ENCODE assay signal across 22 cellular contexts in genomic region chr3:73188707-73189106, GRCh38.
A peak's percentile ranks its signal among the peaks of the same experiment; 100 is the strongest.
DNase-seq lines count a peak whose midpoint lies in the region; ATAC-seq and TF ChIP-seq lines count a peak whose summit lies in the region.
"Had no signal": no experiment of that assay in that cellular context is flagged by ENCODE, and none has a peak within 500 bp of the region (broad histone marks: within the 10 kb centered on the region; RNA-seq: fewer than 3 reads in every experiment).

No MANE protein-coding gene starts in this region.

- H3K27me3 Mint-ChIP-seq in activated CD8-positive, alpha-beta T cell treated with anti-CD3 and anti-CD28 coated beads for 36 hours, result peaks cover 7% of the 10 kb centered on the region

- H3K4me3 Mint-ChIP-seq in activated CD8-positive, alpha-beta T cell treated with anti-CD3 and anti-CD28 coated beads for 36 hours, result no peak overlapping the region
- H3K4me3 Mint-ChIP-seq: activated CD4-positive, alpha-beta T cell treated with anti-CD3 and anti-CD28 coated beads for 36 hours; activated T-cell treated with anti-CD3 and anti-CD28 coated beads, Interleukin-2, amount 50 U/mL, for 24 hours; naive thymus-derived CD4-positive, alpha-beta T cell; stimulated activated naive CD8-positive, alpha-beta T cell treated with anti-CD3 and anti-CD28 coated beads, Interleukin-15, Interleukin-2, amounts not matched to agents 100 ng/mL and 50 ng/mL, for 24 hours had no signal

- no peak overlapping the region for H3K4me3 ChIP-seq in fibroblast of mammary gland (ENCODE audit: control insufficient read depth, low read depth, low read length)
- H3K4me3 ChIP-seq: thoracic aorta had no signal

- no peak overlapping the region for H3K27ac Mint-ChIP-seq in activated CD8-positive, alpha-beta T cell treated with anti-CD3 and anti-CD28 coated beads for 36 hours
- H3K27ac Mint-ChIP-seq: activated CD4-positive, alpha-beta T cell treated with anti-CD3 and anti-CD28 coated beads for 36 hours; activated T-cell treated with anti-CD3 and anti-CD28 coated beads, Interleukin-2, amount 50 U/mL, for 24 hours; naive thymus-derived CD4-positive, alpha-beta T cell; stimulated activated naive CD8-positive, alpha-beta T cell treated with anti-CD3 and anti-CD28 coated beads, Interleukin-15, Interleukin-2, amounts not matched to agents 100 ng/mL and 50 ng/mL, for 24 hours had no signal

- intact Hi-C loops in activated CD8-positive, alpha-beta T cell treated with anti-CD3 and anti-CD28 coated beads for 36 hours (cut with micrococcal nuclease), result no loop called here

- CTCF ChIA-PET in activated CD8-positive, alpha-beta T cell treated with anti-CD3 and anti-CD28 coated beads for 36 hours (lab: Charles Lee), result no interaction called here

- H3K36me3 Mint-ChIP-seq in activated CD8-positive, alpha-beta T cell treated with anti-CD3 and anti-CD28 coated beads for 36 hours (ENCODE audit: low read depth), result no peaks in the 10 kb centered on the region

- H3K9me3 Mint-ChIP-seq in activated CD8-positive, alpha-beta T cell treated with anti-CD3 and anti-CD28 coated beads for 36 hours, result no peaks in the 10 kb centered on the region
- H3K9me3 Mint-ChIP-seq: activated T-cell treated with anti-CD3 and anti-CD28 coated beads, Interleukin-2, amount 50 U/mL, for 24 hours; stimulated activated naive CD8-positive, alpha-beta T cell treated with anti-CD3 and anti-CD28 coated beads, Interleukin-15, Interleukin-2, amounts not matched to agents 100 ng/mL and 50 ng/mL, for 24 hours had no signal

- DNase-seq in DMS53 (lab: John Stamatoyannopoulos, UW), result peak; percentile 68
- peak; percentile 10 for DNase-seq in NCI-H1694 (lab: John Stamatoyannopoulos, UW)
- peak; percentile 94 for DNase-seq in NCI-H524 treated with DMSO at 0.1 percent for 48 hours (lab: John Stamatoyannopoulos, UW)
- DNase-seq in fibroblast of mammary gland (ENCODE audit: low read depth), result peak; percentile 6
- no peak for DNase-seq in OCI-M1 (lab: John Stamatoyannopoulos, UW)
- DNase-seq in activated CD8-positive, alpha-beta T cell treated with anti-CD3 and anti-CD28 coated beads for 36 hours, result no peak
- no peak for DNase-seq in activated T-cell treated with anti-CD3 and anti-CD28 coated beads for 4 hours
- DNase-seq: activated CD4-positive, alpha-beta T cell treated with anti-CD3 and anti-CD28 coated beads for 36 hours; activated gamma-delta T cell treated with Interleukin-2 at 50 U/mL for 16 hours; activated T-cell treated with anti-CD3 and anti-CD28 coated beads, Interleukin-2, amount 50 U/mL, for 24 hours; brain microvascular endothelial cell; C1 segment of cervical spinal cord; Calu3; GOT3; islet precursor cell; naive thymus-derived CD4-positive, alpha-beta T cell; NCI-H1930; T-helper 2 cell had no signal

- H3K4me1 Mint-ChIP-seq in activated CD8-positive, alpha-beta T cell treated with anti-CD3 and anti-CD28 coated beads for 36 hours (ENCODE audit: low read depth), result no peaks in the 10 kb centered on the region
- H3K4me1 Mint-ChIP-seq: activated CD4-positive, alpha-beta T cell treated with anti-CD3 and anti-CD28 coated beads for 36 hours; naive thymus-derived CD4-positive, alpha-beta T cell had no signal

- POLR2A ChIA-PET in activated CD8-positive, alpha-beta T cell treated with anti-CD3 and anti-CD28 coated beads for 36 hours (lab: Charles Lee), result no interaction called here

- TF ChIP-seq CTCF in fibroblast of mammary gland (conservative IDR thresholded peaks at IDR 0.05; ENCODE audit: control insufficient read depth, insufficient read depth, low read depth, low read length), result no peak
- TF ChIP-seq CTCF in activated CD8-positive, alpha-beta T cell treated with anti-CD3 and anti-CD28 coated beads for 36 hours (IDR thresholded peaks at IDR 0.05), result no peak

- no peak for ATAC-seq in activated CD8-positive, alpha-beta T cell treated with anti-CD3 and anti-CD28 coated beads for 36 hours
- ATAC-seq in GM21423 (IDR thresholded peaks at IDR 0.05; ENCODE audit: unreplicated experiment), result no peak
- ATAC-seq: activated CD4-positive, alpha-beta T cell treated with anti-CD3 and anti-CD28 coated beads for 36 hours; naive thymus-derived CD4-positive, alpha-beta T cell; SK-N-SH treated with all-trans-retinoic acid at 6 μM for 48 hours had no signal

Comparison
In these comparisons a context has a peak if more than half of its experiments do, and no peak if none do; other contexts are left out.
1. DNase-seq: peak in DMS53 (single experiment), NCI-H1694 (single experiment), NCI-H524 treated with DMSO at 0.1 percent for 48 hours (single experiment) and fibroblast of mammary gland (single experiment); none in OCI-M1 (single experiment), activated CD8-positive, alpha-beta T cell treated with anti-CD3 and anti-CD28 coated beads for 36 hours (single experiment) and activated T-cell treated with anti-CD3 and anti-CD28 coated beads for 4 hours (single experiment).